In genomic region chr6:134193536-134194521, GRCh38 we compare ENCODE assay signal across 1 cellular context.
TF ChIP-seq lines count a peak whose summit lies in the region.

No MANE protein-coding gene starts in this region.

TF ChIP-seq in HepG2, 621 proteins besides CTCF, POLR2A, EP300 and RAD21 (continued from another document):
- TF ChIP-seq, protein P1, sequence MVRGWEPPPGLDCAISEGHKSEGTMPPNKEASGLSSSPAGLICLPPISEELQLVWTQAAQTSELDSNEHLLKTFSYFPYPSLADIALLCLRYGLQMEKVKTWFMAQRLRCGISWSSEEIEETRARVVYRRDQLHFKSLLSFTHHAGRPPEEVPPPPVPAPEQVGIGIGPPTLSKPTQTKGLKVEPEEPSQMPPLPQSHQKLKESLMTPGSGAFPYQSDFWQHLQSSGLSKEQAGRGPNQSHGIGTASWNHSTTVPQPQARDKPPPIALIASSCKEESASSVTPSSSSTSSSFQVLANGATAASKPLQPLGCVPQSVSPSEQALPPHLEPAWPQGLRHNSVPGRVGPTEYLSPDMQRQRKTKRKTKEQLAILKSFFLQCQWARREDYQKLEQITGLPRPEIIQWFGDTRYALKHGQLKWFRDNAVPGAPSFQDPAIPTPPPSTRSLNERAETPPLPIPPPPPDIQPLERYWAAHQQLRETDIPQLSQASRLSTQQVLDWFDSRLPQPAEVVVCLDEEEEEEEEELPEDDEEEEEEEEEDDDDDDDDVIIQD (CRISPR knock-in tag; IDR thresholded peaks at IDR 0.05; ENCODE audit: low read depth) = peak; percentile 47; the same call in 1 of the 2 replicates
- no peak for TF ChIP-seq NR2C2 (CRISPR knock-in tag; IDR thresholded peaks at IDR 0.05; ENCODE audit: borderline replicate concordance)
- TF ChIP-seq ZNF841 (CRISPR knock-in tag; IDR thresholded peaks at IDR 0.05; ENCODE audit: borderline replicate concordance) = no peak
- no peak for TF ChIP-seq CEBPZ (IDR thresholded peaks at IDR 0.05; ENCODE audit: low read length)
- no peak for TF ChIP-seq ZNF720 (CRISPR knock-in tag; IDR thresholded peaks at IDR 0.05)
- TF ChIP-seq, protein P2, sequence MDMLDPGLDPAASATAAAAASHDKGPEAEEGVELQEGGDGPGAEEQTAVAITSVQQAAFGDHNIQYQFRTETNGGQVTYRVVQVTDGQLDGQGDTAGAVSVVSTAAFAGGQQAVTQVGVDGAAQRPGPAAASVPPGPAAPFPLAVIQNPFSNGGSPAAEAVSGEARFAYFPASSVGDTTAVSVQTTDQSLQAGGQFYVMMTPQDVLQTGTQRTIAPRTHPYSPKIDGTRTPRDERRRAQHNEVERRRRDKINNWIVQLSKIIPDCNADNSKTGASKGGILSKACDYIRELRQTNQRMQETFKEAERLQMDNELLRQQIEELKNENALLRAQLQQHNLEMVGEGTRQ (IDR thresholded peaks at IDR 0.05; ENCODE audit: low read depth, low read length) = no peak
- TF ChIP-seq, protein P2 (CRISPR knock-in tag; IDR thresholded peaks at IDR 0.05; ENCODE audit: borderline replicate concordance) = peak; percentile 20; the same call in 1 of the 2 replicates
- peak; percentile 56 for TF ChIP-seq ZMYM4 (CRISPR knock-in tag; IDR thresholded peaks at IDR 0.05)
- TF ChIP-seq ZNF446 (CRISPR knock-in tag; IDR thresholded peaks at IDR 0.05) = no peak
- TF ChIP-seq ZNF382 (CRISPR knock-in tag; IDR thresholded peaks at IDR 0.05; ENCODE audit: borderline replicate concordance) = no peak
- TF ChIP-seq, protein P3, sequence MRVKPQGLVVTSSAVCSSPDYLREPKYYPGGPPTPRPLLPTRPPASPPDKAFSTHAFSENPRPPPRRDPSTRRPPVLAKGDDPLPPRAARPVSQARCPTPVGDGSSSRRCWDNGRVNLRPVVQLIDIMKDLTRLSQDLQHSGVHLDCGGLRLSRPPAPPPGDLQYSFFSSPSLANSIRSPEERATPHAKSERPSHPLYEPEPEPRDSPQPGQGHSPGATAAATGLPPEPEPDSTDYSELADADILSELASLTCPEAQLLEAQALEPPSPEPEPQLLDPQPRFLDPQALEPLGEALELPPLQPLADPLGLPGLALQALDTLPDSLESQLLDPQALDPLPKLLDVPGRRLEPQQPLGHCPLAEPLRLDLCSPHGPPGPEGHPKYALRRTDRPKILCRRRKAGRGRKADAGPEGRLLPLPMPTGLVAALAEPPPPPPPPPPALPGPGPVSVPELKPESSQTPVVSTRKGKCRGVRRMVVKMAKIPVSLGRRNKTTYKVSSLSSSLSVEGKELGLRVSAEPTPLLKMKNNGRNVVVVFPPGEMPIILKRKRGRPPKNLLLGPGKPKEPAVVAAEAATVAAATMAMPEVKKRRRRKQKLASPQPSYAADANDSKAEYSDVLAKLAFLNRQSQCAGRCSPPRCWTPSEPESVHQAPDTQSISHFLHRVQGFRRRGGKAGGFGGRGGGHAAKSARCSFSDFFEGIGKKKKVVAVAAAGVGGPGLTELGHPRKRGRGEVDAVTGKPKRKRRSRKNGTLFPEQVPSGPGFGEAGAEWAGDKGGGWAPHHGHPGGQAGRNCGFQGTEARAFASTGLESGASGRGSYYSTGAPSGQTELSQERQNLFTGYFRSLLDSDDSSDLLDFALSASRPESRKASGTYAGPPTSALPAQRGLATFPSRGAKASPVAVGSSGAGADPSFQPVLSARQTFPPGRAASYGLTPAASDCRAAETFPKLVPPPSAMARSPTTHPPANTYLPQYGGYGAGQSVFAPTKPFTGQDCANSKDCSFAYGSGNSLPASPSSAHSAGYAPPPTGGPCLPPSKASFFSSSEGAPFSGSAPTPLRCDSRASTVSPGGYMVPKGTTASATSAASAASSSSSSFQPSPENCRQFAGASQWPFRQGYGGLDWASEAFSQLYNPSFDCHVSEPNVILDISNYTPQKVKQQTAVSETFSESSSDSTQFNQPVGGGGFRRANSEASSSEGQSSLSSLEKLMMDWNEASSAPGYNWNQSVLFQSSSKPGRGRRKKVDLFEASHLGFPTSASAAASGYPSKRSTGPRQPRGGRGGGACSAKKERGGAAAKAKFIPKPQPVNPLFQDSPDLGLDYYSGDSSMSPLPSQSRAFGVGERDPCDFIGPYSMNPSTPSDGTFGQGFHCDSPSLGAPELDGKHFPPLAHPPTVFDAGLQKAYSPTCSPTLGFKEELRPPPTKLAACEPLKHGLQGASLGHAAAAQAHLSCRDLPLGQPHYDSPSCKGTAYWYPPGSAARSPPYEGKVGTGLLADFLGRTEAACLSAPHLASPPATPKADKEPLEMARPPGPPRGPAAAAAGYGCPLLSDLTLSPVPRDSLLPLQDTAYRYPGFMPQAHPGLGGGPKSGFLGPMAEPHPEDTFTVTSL (CRISPR knock-in tag; IDR thresholded peaks at IDR 0.05; ENCODE audit: borderline replicate concordance) = no peak
- no peak for TF ChIP-seq POGK (CRISPR knock-in tag; conservative IDR thresholded peaks at IDR 0.05)
- 0 out of 2 replicates have a peak, but pooled peaks have one; percentile 82 for TF ChIP-seq PCBP1 (IDR thresholded peaks at IDR 0.05; ENCODE audit: borderline replicate concordance, low read depth, low read length)
- TF ChIP-seq HNRNPK (IDR thresholded peaks at IDR 0.05; ENCODE audit: low read depth, low read length, poor library complexity, severe bottlenecking) = peak; percentile 98
- no peak for TF ChIP-seq FOXO4 (CRISPR knock-in tag; conservative IDR thresholded peaks at IDR 0.05)
- peak; percentile 59; the same call in 1 of the 2 replicates for TF ChIP-seq ZSCAN25 (CRISPR knock-in tag; IDR thresholded peaks at IDR 0.05)
- TF ChIP-seq, protein P4, sequence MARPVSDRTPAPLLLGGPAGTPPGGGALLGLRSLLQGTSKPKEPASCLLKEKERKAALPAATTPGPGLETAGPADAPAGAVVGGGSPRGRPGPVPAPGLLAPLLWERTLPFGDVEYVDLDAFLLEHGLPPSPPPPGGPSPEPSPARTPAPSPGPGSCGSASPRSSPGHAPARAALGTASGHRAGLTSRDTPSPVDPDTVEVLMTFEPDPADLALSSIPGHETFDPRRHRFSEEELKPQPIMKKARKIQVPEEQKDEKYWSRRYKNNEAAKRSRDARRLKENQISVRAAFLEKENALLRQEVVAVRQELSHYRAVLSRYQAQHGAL (CRISPR knock-in tag; IDR thresholded peaks at IDR 0.05; ENCODE audit: not compliant biosample characterization) = no peak
